In the genomic region with DNA sequence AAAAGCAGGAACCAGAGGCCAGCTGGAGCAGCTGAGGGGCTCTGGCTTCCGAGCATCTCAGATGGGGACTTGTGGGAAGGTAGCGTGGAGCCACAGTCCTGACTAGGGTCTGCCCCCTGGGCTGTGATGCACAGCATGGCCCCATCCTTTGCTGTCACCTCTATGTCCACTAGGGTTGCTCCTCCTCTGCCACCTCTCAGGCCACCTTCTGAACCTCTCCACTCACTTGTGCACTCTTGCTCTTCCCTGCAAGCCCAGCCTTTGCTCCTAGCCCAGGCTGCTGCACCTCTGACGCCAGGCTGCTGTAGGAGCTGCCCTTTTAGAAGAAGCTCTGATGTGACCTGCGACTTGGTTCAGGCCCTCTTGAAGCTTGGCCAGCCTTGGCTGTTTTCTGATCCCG, we compare ENCODE assay signal across 25 cellular contexts. TPM values are rescaled to one million over a fixed set of nuclear protein-coding genes. Genes with fewer than 3 reads are reported as not detected.
"Had no signal": no experiment of that assay in that cellular context is flagged by ENCODE, and none has a peak within 500 bp of the region (broad histone marks: within the 10 kb centered on the region; RNA-seq: fewer than 3 reads in every experiment).

No MANE protein-coding gene starts in this region.

- H3K9me3 ChIP-seq: adrenal gland had no signal

- H3K27me3 Mint-ChIP-seq: activated B cell treated with CpG ODN at 0.5 μM for 24 hours; activated CD4-positive, alpha-beta memory T cell treated with anti-CD3 and anti-CD28 coated beads, Interleukin-2, amount 10 ng/mL, durations not matched to agents 7 days and 5 days; T-cell had no signal

- H3K36me3 Mint-ChIP-seq: activated naive CD8-positive, alpha-beta T cell treated with anti-CD3 and anti-CD28 coated beads, Interleukin-2, amount 10 ng/mL, durations not matched to agents 7 days and 5 days; T-cell had no signal

- H3K4me3 ChIP-seq: adrenal gland, SK-N-MC had no signal

- ATAC-seq: T-cell had no signal

- H3K27ac ChIP-seq: adrenal gland, SK-N-MC had no signal

- H3K9me3 Mint-ChIP-seq: activated B cell treated with CpG ODN at 0.5 μM for 24 hours; activated CD4-positive, alpha-beta memory T cell treated with anti-CD3 and anti-CD28 coated beads, Interleukin-2, amount 10 ng/mL, durations not matched to agents 7 days and 5 days; activated T-helper 2 cell treated with anti-CD3 and anti-CD28 coated beads, Interferon-gamma antibody, Interleukin-2, Interleukin-4, amounts not matched to agents 10 μg/mL and 5 μg/mL and 100 μg/mL, durations not matched to agents 14 hours and 24 hours and 36 hours; T-cell had no signal

- DNase-seq: activated B cell treated with CpG ODN at 0.5 μM for 24 hours; activated CD4-positive, alpha-beta memory T cell treated with anti-CD3 and anti-CD28 coated beads, Interleukin-2, amount 10 ng/mL, durations not matched to agents 7 days and 5 days; activated CD4-positive, alpha-beta T cell treated with anti-CD3 and anti-CD28 coated beads for 1 hour; activated CD4-positive, alpha-beta T cell treated with anti-CD3 and anti-CD28 coated beads, Interleukin-2, amount 50 U/mL, for 1 hour; activated naive CD4-positive, alpha-beta T cell treated with anti-CD3 and anti-CD28 coated beads, Interleukin-2, amount 50 U/mL, for 16 hours; activated naive CD8-positive, alpha-beta T cell treated with anti-CD3 and anti-CD28 coated beads, Interleukin-2, amount 10 ng/mL, durations not matched to agents 7 days and 5 days; activated T-cell treated with anti-CD3 and anti-CD28 coated beads for 4 hours; activated T-cell treated with anti-CD3 and anti-CD28 coated beads, Interleukin-2, amount 50 U/mL, for 48 hours; adrenal gland; anterior cingulate cortex; central memory CD4-positive, alpha-beta T cell; NCI-H1092; NCI-H1930; NCI-H2171 treated with DMSO at 0.1 percent for 48 hours; NCI-H510A; NCI-H526 treated with DMSO at 0.1 percent for 48 hours; NCI-H82; SIG-M5; T-cell; T-helper 2 cell; T1000 had no signal

- H3K4me3 Mint-ChIP-seq: activated B cell treated with CpG ODN at 0.5 μM for 24 hours; activated CD4-positive, alpha-beta memory T cell treated with anti-CD3 and anti-CD28 coated beads, Interleukin-2, amount 10 ng/mL, durations not matched to agents 7 days and 5 days; activated naive CD8-positive, alpha-beta T cell treated with anti-CD3 and anti-CD28 coated beads, Interleukin-2, amount 10 ng/mL, durations not matched to agents 7 days and 5 days; T-cell had no signal

- H3K36me3 ChIP-seq: adrenal gland had no signal

- H3K27me3 ChIP-seq: adrenal gland had no signal

- H3K27ac Mint-ChIP-seq: activated B cell treated with CpG ODN at 0.5 μM for 24 hours; activated CD4-positive, alpha-beta memory T cell treated with anti-CD3 and anti-CD28 coated beads, Interleukin-2, amount 10 ng/mL, durations not matched to agents 7 days and 5 days; activated naive CD8-positive, alpha-beta T cell treated with anti-CD3 and anti-CD28 coated beads, Interleukin-2, amount 10 ng/mL, durations not matched to agents 7 days and 5 days; activated T-helper 2 cell treated with anti-CD3 and anti-CD28 coated beads, Interferon-gamma antibody, Interleukin-2, Interleukin-4, amounts not matched to agents 10 μg/mL and 5 μg/mL and 100 μg/mL, durations not matched to agents 14 hours and 24 hours and 36 hours had no signal

RNA-seq across cellular contexts. Expression of a gene that starts 24.3 kb away (rescaled TPM):
- total RNA-seq: chondrocyte, MCF 10A had no signal
